ENCODE assay signal across 1 cellular context in the genomic region with DNA sequence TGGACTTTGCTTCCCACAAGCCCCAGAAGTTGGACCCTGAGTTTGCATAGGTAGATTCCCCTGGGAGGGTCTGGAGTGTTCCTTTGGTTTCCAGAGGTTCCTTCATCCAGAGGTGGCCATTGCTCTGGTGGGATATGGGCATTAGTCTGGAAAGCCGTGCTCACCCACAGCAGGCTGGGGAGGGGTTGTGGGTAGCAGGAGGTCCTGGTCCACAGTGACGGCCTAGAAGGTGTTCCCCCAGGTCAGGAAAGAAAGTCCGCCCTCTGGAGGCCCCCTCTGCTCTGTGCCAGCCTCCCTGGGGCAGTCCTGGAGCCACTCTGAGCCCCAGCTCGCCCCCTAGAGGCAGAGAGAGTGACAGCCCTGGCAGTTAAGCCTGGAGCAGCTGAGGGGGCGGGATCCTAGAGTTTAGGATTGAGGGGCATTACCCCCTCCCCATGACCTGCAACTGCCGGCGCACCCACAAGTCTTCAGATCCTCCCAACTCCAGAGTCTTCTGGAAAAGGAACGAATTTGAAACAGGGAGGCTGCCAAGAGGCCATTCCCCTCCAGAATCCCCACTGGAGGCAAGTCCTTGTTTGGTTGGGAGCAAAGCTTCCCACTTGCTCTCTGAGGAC.
TF ChIP-seq lines count a peak whose summit lies in the region.

No MANE protein-coding gene starts in this region.

TF ChIP-seq in K562, 482 proteins besides CTCF, POLR2A, EP300 and RAD21 (continued from another document):
- TF ChIP-seq MLLT1 (IDR thresholded peaks at IDR 0.05) (no peak), POLR2AphosphoS2 (IDR thresholded peaks at IDR 0.05; ENCODE audit: low read length) (no peak), SRF (CRISPR knock-in tag; IDR thresholded peaks at IDR 0.05) (peak in 1 of 2 experiments; percentile 87; a peak in 1 of 4 replicates), U2AF1 (optimal IDR thresholded peaks at IDR 0.05; ENCODE audit: low read depth, low read length) (no peak), GATAD2B (IDR thresholded peaks at IDR 0.05; ENCODE audit: borderline replicate concordance) (no peak), TCF3 (CRISPR knock-in tag; IDR thresholded peaks at IDR 0.05) (no peak), ZNF175 (CRISPR knock-in tag; IDR thresholded peaks at IDR 0.05; ENCODE audit: low read depth) (no peak), CCAR2 (IDR thresholded peaks at IDR 0.05; ENCODE audit: low read depth, low read length) (no peak)
- TF ChIP-seq, protein P1, sequence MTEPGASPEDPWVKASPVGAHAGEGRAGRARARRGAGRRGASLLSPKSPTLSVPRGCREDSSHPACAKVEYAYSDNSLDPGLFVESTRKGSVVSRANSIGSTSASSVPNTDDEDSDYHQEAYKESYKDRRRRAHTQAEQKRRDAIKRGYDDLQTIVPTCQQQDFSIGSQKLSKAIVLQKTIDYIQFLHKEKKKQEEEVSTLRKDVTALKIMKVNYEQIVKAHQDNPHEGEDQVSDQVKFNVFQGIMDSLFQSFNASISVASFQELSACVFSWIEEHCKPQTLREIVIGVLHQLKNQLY (CRISPR knock-in tag; conservative IDR thresholded peaks at IDR 0.05) = no peak
- TF ChIP-seq, protein P2, sequence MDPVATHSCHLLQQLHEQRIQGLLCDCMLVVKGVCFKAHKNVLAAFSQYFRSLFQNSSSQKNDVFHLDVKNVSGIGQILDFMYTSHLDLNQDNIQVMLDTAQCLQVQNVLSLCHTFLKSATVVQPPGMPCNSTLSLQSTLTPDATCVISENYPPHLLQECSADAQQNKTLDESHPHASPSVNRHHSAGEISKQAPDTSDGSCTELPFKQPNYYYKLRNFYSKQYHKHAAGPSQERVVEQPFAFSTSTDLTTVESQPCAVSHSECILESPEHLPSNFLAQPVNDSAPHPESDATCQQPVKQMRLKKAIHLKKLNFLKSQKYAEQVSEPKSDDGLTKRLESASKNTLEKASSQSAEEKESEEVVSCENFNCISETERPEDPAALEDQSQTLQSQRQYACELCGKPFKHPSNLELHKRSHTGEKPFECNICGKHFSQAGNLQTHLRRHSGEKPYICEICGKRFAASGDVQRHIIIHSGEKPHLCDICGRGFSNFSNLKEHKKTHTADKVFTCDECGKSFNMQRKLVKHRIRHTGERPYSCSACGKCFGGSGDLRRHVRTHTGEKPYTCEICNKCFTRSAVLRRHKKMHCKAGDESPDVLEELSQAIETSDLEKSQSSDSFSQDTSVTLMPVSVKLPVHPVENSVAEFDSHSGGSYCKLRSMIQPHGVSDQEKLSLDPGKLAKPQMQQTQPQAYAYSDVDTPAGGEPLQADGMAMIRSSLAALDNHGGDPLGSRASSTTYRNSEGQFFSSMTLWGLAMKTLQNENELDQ (CRISPR knock-in tag; IDR thresholded peaks at IDR 0.05; ENCODE audit: borderline replicate concordance) = no peak
